ENCODE assay signal across 1 cellular context in the genomic region with DNA sequence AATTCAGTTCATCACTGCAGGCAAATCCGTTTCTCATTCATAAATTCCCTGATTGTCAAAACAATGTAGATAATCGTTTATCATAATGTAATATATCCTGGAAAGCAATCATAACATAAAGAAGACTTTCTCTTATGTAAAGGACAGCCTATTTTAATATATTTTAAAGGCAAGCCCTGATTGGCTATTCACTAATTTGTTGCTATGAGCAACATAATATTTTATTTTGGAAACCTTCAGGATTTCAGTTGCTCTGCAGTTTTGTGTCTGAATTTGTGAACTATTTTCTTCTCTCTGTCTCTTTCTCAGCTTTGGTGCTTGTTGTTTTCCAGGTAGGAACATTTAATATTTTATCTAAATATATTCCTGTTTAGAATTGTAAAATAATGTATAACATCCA.
TF ChIP-seq lines count a peak whose summit lies in the region.

No MANE protein-coding gene starts in this region.

TF ChIP-seq in K562, 482 proteins besides CTCF, POLR2A, EP300 and RAD21 (continued from another document):
- TF ChIP-seq, protein P1, sequence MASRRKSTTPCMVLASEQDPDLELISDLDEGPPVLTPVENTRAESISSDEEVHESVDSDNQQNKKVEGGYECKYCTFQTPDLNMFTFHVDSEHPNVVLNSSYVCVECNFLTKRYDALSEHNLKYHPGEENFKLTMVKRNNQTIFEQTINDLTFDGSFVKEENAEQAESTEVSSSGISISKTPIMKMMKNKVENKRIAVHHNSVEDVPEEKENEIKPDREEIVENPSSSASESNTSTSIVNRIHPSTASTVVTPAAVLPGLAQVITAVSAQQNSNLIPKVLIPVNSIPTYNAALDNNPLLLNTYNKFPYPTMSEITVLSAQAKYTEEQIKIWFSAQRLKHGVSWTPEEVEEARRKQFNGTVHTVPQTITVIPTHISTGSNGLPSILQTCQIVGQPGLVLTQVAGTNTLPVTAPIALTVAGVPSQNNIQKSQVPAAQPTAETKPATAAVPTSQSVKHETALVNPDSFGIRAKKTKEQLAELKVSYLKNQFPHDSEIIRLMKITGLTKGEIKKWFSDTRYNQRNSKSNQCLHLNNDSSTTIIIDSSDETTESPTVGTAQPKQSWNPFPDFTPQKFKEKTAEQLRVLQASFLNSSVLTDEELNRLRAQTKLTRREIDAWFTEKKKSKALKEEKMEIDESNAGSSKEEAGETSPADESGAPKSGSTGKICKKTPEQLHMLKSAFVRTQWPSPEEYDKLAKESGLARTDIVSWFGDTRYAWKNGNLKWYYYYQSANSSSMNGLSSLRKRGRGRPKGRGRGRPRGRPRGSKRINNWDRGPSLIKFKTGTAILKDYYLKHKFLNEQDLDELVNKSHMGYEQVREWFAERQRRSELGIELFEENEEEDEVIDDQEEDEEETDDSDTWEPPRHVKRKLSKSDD (conservative IDR thresholded peaks at IDR 0.05; ENCODE audit: low read length) = no peak
- no peak for TF ChIP-seq HMG20B (CRISPR knock-in tag; IDR thresholded peaks at IDR 0.05)
TF ChIP-seq in K562: peak in this region for 1.
